Comparison of ENCODE assay signal across 19 cellular contexts in genomic region chr11:398826-399225, GRCh38. TPM values are rescaled to one million over a fixed set of nuclear protein-coding genes. Genes with fewer than 3 reads are reported as not detected.
DNase-seq lines count a peak whose midpoint lies in the region; ATAC-seq and TF ChIP-seq lines count a peak whose summit lies in the region.
"Had no signal": no experiment of that assay in that cellular context is flagged by ENCODE, and none has a peak within 500 bp of the region (broad histone marks: within the 10 kb centered on the region; RNA-seq: fewer than 3 reads in every experiment).

No MANE protein-coding gene starts in this region.

- H3K36me3 ChIP-seq in MG63: no peaks in the 10 kb centered on the region
- no peaks in the 10 kb centered on the region for H3K36me3 ChIP-seq in endodermal cell (ENCODE audit: control insufficient read depth, insufficient read depth, low read length)
- H3K36me3 ChIP-seq: BLaER1, gastrocnemius medialis, lower lobe of right lung, WERI-Rb-1 had no signal

- H3K36me3 Mint-ChIP-seq in endodermal cell (ENCODE audit: low read depth): peaks cover 15% of the 10 kb centered on the region
- no peaks in the 10 kb centered on the region for H3K36me3 Mint-ChIP-seq in type B pancreatic cell
- H3K36me3 Mint-ChIP-seq: naive thymus-derived CD4-positive, alpha-beta T cell had no signal

- peaks cover 9% of the 10 kb centered on the region for H3K9me3 Mint-ChIP-seq in endodermal cell
- H3K9me3 Mint-ChIP-seq in type B pancreatic cell: no peaks in the 10 kb centered on the region

- ATAC-seq in left ventricle myocardium superior (no peak), HG03439 (IDR thresholded peaks at IDR 0.05; ENCODE audit: unreplicated experiment) (no peak), GM21576 (IDR thresholded peaks at IDR 0.05; ENCODE audit: unreplicated experiment) (no peak)
- ATAC-seq: gastrocnemius medialis; lower lobe of right lung; naive thymus-derived CD4-positive, alpha-beta T cell had no signal

- H3K4me1 Mint-ChIP-seq in endodermal cell (peaks cover 2% of the 10 kb centered on the region), type B pancreatic cell (ENCODE audit: unreplicated experiment) (peaks cover 6% of the 10 kb centered on the region)

- H3K9me3 ChIP-seq in MG63 (no peaks in the 10 kb centered on the region), endodermal cell (ENCODE audit: control insufficient read depth, low read length) (no peaks in the 10 kb centered on the region)
- H3K9me3 ChIP-seq: gastrocnemius medialis, lower lobe of right lung, SK-N-SH had no signal

- H3K27ac ChIP-seq in endodermal cell (ENCODE audit: low read depth, low read length): no peak overlapping the region
- H3K27ac ChIP-seq: BLaER1, gastrocnemius medialis, KMS-11, lower lobe of right lung, WERI-Rb-1 had no signal

- intact Hi-C loops in left ventricle myocardium superior (cut with micrococcal nuclease) (no loop called here), cardiac septum (cut with DNase I) (no loop called here)

- H3K27ac Mint-ChIP-seq in endodermal cell: no peak overlapping the region
- no peak overlapping the region for H3K27ac Mint-ChIP-seq in type B pancreatic cell

- no peak overlapping the region for H3K4me3 Mint-ChIP-seq in endodermal cell
- H3K4me3 Mint-ChIP-seq in type B pancreatic cell: peak overlapping the region; percentile 60

- H3K4me3 ChIP-seq in MG63 (no peak overlapping the region), endodermal cell (ENCODE audit: low read length) (no peak overlapping the region)
- H3K4me3 ChIP-seq: BLaER1, gastrocnemius medialis, lower lobe of right lung had no signal

- H3K27me3 ChIP-seq in MG63 (no peaks in the 10 kb centered on the region), endodermal cell (ENCODE audit: control insufficient read depth, insufficient read depth, low read length, poor library complexity, severe bottlenecking) (no peaks in the 10 kb centered on the region)

- no peaks in the 10 kb centered on the region for H3K4me1 ChIP-seq in endodermal cell (ENCODE audit: control insufficient read depth, insufficient read depth, low read length)

- DNase-seq in left ventricle myocardium superior (peak; percentile 26), cardiac septum (ENCODE audit: low spot score) (no peak), MG63 (peak; percentile 31), endodermal cell (no peak), type B pancreatic cell (ENCODE audit: extremely low spot score, unreplicated experiment) (no peak), cerebellar nuclear complex (lab: John Stamatoyannopoulos, UW) (no peak)
- DNase-seq: activated naive CD4-positive, alpha-beta T cell treated with anti-CD3 and anti-CD28 coated beads, Interleukin-2, amount 50 U/mL, for 16 hours; effector CD8-positive, alpha-beta T cell; gastrocnemius medialis; lower lobe of right lung; naive thymus-derived CD4-positive, alpha-beta T cell; NCI-H1436 treated with DMSO at 0.1 percent for 48 hours; NCI-H526; SK-N-SH; WERI-Rb-1 had no signal

- TF ChIP-seq CTCF in endodermal cell (conservative IDR thresholded peaks at IDR 0.05): peak; percentile 15
- peak; percentile 27 for TF ChIP-seq CTCF in type B pancreatic cell (conservative IDR thresholded peaks at IDR 0.05)

- H3K9ac ChIP-seq in endodermal cell (ENCODE audit: extremely low read depth, low read length, poor library complexity, severe bottlenecking): no peak overlapping the region
- H3K9ac ChIP-seq: BLaER1, KMS-11, SK-N-SH had no signal

- H3K27me3 Mint-ChIP-seq in endodermal cell (ENCODE audit: insufficient read depth): no peaks in the 10 kb centered on the region
- no peaks in the 10 kb centered on the region for H3K27me3 Mint-ChIP-seq in type B pancreatic cell

- 88 to 96% methylated on average over 12 to 20 of the region's 20 CpGs for WGBS in endodermal cell (ENCODE audit: insufficient coverage in 1 of 2, insufficient read length in 1 of 2), 2 experiments

RNA-seq across cellular contexts. Expression of gene PKP3, which starts 4.8 kb away (rescaled TPM):
- total RNA-seq in left ventricle myocardium superior: 0.84 TPM
- 0.83 TPM for total RNA-seq in cardiac septum
- 7.6 and 24.1 TPM in 2 replicates for total RNA-seq in MG63 (2014; rRNA removed; shearing (Covaris generic); ENCODE audit: low replicate concordance)
- 10 to 100 TPM; 35.4 to 44.8 TPM for total RNA-seq in endodermal cell
- 1.2 TPM for polyA plus RNA-seq in endodermal cell (2013, experiment 1 of 2)
- 0.62 TPM for polyA plus RNA-seq in endodermal cell (2013, experiment 2 of 2)
- total RNA-seq in type B pancreatic cell (ENCODE audit: low replicate concordance): 51.6 and 156 TPM in 2 replicates
- total RNA-seq: naive thymus-derived CD4-positive, alpha-beta T cell had no signal
- polyA plus RNA-seq: naive thymus-derived CD4-positive, alpha-beta T cell had no signal

RNA-seq across cellular contexts. Expression of gene SIGIRR, which starts 16.0 kb away (rescaled TPM):
- total RNA-seq in left ventricle myocardium superior (47.5 TPM), cardiac septum (33.3 TPM), endodermal cell (10 to 100 TPM; 63.3 to 67.4 TPM), type B pancreatic cell (ENCODE audit: low replicate concordance) (36.2 and 44.0 TPM in 2 replicates)
- 28.8 and 89.5 TPM in 2 replicates for total RNA-seq in MG63 (2014; rRNA removed; shearing (Covaris generic); ENCODE audit: low replicate concordance)
- 18.6 TPM for polyA plus RNA-seq in endodermal cell (2013, experiment 1 of 2)
- 14.9 TPM for polyA plus RNA-seq in endodermal cell (2013, experiment 2 of 2)

RNA-seq across cellular contexts. Expression of gene B4GALNT4, which starts 29.5 kb away (rescaled TPM):
- 0.50 TPM for total RNA-seq in left ventricle myocardium superior
- 0.24 TPM for total RNA-seq in cardiac septum
- 27.5 and 49.8 TPM in 2 replicates for total RNA-seq in MG63 (2014; rRNA removed; shearing (Covaris generic); ENCODE audit: low replicate concordance)
- total RNA-seq in endodermal cell: 100 to 1,000 TPM; 109 to 118 TPM
- polyA plus RNA-seq in endodermal cell (2013, experiment 1 of 2): 126 TPM
- 105 TPM for polyA plus RNA-seq in endodermal cell (2013, experiment 2 of 2)
- 95.0 and 185 TPM in 2 replicates for total RNA-seq in type B pancreatic cell (ENCODE audit: low replicate concordance)
- total RNA-seq: gastrocnemius medialis had no signal

RNA-seq across cellular contexts. Expression of gene ANO9, which starts 43.0 kb away (rescaled TPM):
- total RNA-seq in left ventricle myocardium superior: 1.3 TPM
- 0.38 TPM for total RNA-seq in cardiac septum
- total RNA-seq in MG63 (2014; rRNA removed; shearing (Covaris generic); ENCODE audit: low replicate concordance): not detected in 2 replicates
- total RNA-seq in endodermal cell: 10 to 100 TPM; 16.8 to 17.8 TPM
- 1.2 TPM for polyA plus RNA-seq in endodermal cell (2013, experiment 1 of 2)
- 0.50 TPM for polyA plus RNA-seq in endodermal cell (2013, experiment 2 of 2)
- 25.3 and 66.6 TPM in 2 replicates for total RNA-seq in type B pancreatic cell (ENCODE audit: low replicate concordance)

RNA-seq across cellular contexts. Expression of gene PTDSS2, which starts 51.3 kb away (rescaled TPM):
- 31.8 TPM for total RNA-seq in left ventricle myocardium superior
- total RNA-seq in cardiac septum: 24.9 TPM
- total RNA-seq in MG63 (2014; rRNA removed; shearing (Covaris generic); ENCODE audit: low replicate concordance): 30.2 and 43.3 TPM in 2 replicates
- 10 to 100 TPM; 55.2 to 56.1 TPM for total RNA-seq in endodermal cell
- 37.5 TPM for polyA plus RNA-seq in endodermal cell (2013, experiment 1 of 2)
- 32.8 TPM for polyA plus RNA-seq in endodermal cell (2013, experiment 2 of 2)
- 33.6 and 46.9 TPM in 2 replicates for total RNA-seq in type B pancreatic cell (ENCODE audit: low replicate concordance)

Comparison
In these comparisons a context has a peak if more than half of its experiments do, and no peak if none do; other contexts are left out.
1. DNase-seq: peak in left ventricle myocardium superior (single experiment) and MG63 (single experiment); none in cardiac septum (single experiment), endodermal cell (single experiment), type B pancreatic cell (single experiment) and cerebellar nuclear complex (0 of 2).
2. RNA of gene B4GALNT4, which starts 29.5 kb away (total RNA-seq): 95.0 to 185 TPM in type B pancreatic cell, 109 to 118 TPM in endodermal cell and 27.5 to 49.8 TPM in MG63; 0.50 TPM in left ventricle myocardium superior (single experiment) and 0.24 TPM in cardiac septum (single experiment); every median in the first group is over 10 times any median in the second.